Comparison of ENCODE assay signal across 1 cellular context in genomic region chr17:19029762-19030161, GRCh38. TPM values are rescaled to one million over a fixed set of nuclear protein-coding genes. Genes with fewer than 3 reads are reported as not detected.
"Had no signal": no experiment of that assay in that cellular context is flagged by ENCODE, and none has a peak within 500 bp of the region (broad histone marks: within the 10 kb centered on the region; RNA-seq: fewer than 3 reads in every experiment).

No MANE protein-coding gene starts in this region.

RNA-seq across cellular contexts. Expression of gene GRAP, which starts 17.0 kb away (rescaled TPM):
- polyA plus RNA-seq: cardiac muscle cell had no signal
